In the genomic region with DNA sequence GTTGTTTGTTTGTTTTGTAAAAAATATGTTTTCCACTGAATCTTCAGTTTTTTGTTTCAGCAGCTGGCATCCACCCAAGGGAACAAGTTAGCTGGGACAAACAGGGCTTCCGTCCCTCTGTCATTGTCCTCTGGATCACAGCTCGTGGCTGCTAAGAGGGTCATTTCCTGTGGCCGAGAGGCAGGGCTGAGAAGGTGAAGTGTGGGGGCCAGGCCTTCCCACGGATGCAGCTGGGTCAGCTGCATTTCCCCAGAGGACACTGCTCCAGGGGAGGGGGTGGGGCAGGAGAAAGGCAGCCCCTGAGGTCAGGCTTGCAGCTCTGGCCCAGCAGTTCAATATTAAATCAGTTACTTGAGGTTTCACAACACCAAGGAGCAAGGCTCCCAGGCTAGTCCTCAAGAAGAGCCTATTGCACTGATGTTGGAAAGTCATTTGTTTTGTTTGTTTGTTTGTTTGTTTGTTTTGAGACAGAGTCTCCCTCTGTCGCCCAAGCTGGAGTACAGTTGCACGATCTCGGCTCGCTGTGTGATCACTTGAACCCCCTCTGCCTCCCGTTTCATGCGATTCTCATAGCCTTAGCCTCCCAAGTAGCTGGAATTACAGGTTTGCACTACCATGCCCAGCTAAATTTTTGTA, we compare ENCODE assay signal across 9 cellular contexts. TPM values are rescaled to one million over a fixed set of nuclear protein-coding genes. Genes with fewer than 3 reads are reported as not detected.
DNase-seq lines count a peak whose midpoint lies in the region; ATAC-seq and TF ChIP-seq lines count a peak whose summit lies in the region.
"Had no signal": no experiment of that assay in that cellular context is flagged by ENCODE, and none has a peak within 500 bp of the region (broad histone marks: within the 10 kb centered on the region; RNA-seq: fewer than 3 reads in every experiment).

No MANE protein-coding gene starts in this region.

- H2AFZ ChIP-seq in neuron (ENCODE audit: low read depth, low read length), result peak overlapping the region; percentile 39

- H3K9me3 ChIP-seq in BE2C (no peaks in the 10 kb centered on the region), cardiac muscle cell (ENCODE audit: low read depth) (no peaks in the 10 kb centered on the region), neuron (ENCODE audit: low read length) (no peaks in the 10 kb centered on the region)

- peak; percentile 14 for DNase-seq in BE2C
- DNase-seq in UCSD-AML1 (lab: John Stamatoyannopoulos, UW; ENCODE audit: unreplicated experiment), result peak; percentile 60
- peak; percentile 42 to 81 for DNase-seq in cardiac muscle cell (ENCODE audit: low read depth in 1 of 2, low spot score in 1 of 2)
- DNase-seq in activated T-cell treated with anti-CD3 and anti-CD28 coated beads for 4 hours, result no peak
- no peak for DNase-seq in NCI-H2227 treated with DMSO at 0.1 percent for 48 hours (lab: John Stamatoyannopoulos, UW)
- DNase-seq in epidermal melanocyte (ENCODE audit: insufficient read length, low spot score), result no peak
- DNase-seq: activated CD4-positive, alpha-beta T cell treated with anti-CD3 and anti-CD28 coated beads for 36 hours had no signal

- no peak overlapping the region for H3K4me3 ChIP-seq in BE2C (ENCODE audit: low read depth, low read length)
- H3K4me3 ChIP-seq in cardiac muscle cell, result no peak overlapping the region
- no peak overlapping the region for H3K4me3 ChIP-seq in neuron (ENCODE audit: low read length)

- H3K27me3 ChIP-seq in BE2C (no peaks in the 10 kb centered on the region), cardiac muscle cell (no peaks in the 10 kb centered on the region), neuron (ENCODE audit: insufficient read depth, low read length) (no peaks in the 10 kb centered on the region)

- H3K36me3 ChIP-seq in BE2C (no peaks in the 10 kb centered on the region), cardiac muscle cell (no peaks in the 10 kb centered on the region), neuron (ENCODE audit: insufficient read depth, low read length) (no peaks in the 10 kb centered on the region)

- H3K27ac ChIP-seq in cardiac muscle cell, result peak overlapping the region; percentile 74

- H3K4me1 ChIP-seq in BE2C (peaks cover 6% of the 10 kb centered on the region; the same call in 1 of the 2 replicates), cardiac muscle cell (ENCODE audit: low read depth) (peaks cover 5% of the 10 kb centered on the region), neuron (ENCODE audit: insufficient read depth, low read length) (peaks cover 8% of the 10 kb centered on the region)

- TF ChIP-seq CTCF in BE2C (IDR thresholded peaks at IDR 0.05; ENCODE audit: low read depth, low read length) (no peak), cardiac muscle cell (IDR thresholded peaks at IDR 0.05; ENCODE audit: low read depth, low read length) (no peak)

- ATAC-seq in GM18909 (IDR thresholded peaks at IDR 0.05; ENCODE audit: poor library complexity, unreplicated experiment), result no peak
- ATAC-seq: activated CD4-positive, alpha-beta T cell treated with anti-CD3 and anti-CD28 coated beads for 36 hours had no signal

RNA-seq across cellular contexts. Expression of a gene that starts 34.4 kb away (rescaled TPM):
- 85.8 TPM for polyA plus RNA-seq in BE2C (2012; ENCODE audit: insufficient read depth, insufficient read length, low read depth)
- 29.0 and 72.0 TPM in 2 replicates for total RNA-seq in cardiac muscle cell
- polyA plus RNA-seq in cardiac muscle cell, result 33.9 and 54.0 TPM in 2 replicates

Comparison
In these comparisons a context has a peak if more than half of its experiments do, and no peak if none do; other contexts are left out.
1. DNase-seq: peak in BE2C (single experiment), UCSD-AML1 (single experiment) and cardiac muscle cell (2 of 2); none in activated T-cell treated with anti-CD3 and anti-CD28 coated beads for 4 hours (single experiment), NCI-H2227 treated with DMSO at 0.1 percent for 48 hours (single experiment) and epidermal melanocyte (single experiment).